ENCODE assay signal across 8 cellular contexts in the genomic region with DNA sequence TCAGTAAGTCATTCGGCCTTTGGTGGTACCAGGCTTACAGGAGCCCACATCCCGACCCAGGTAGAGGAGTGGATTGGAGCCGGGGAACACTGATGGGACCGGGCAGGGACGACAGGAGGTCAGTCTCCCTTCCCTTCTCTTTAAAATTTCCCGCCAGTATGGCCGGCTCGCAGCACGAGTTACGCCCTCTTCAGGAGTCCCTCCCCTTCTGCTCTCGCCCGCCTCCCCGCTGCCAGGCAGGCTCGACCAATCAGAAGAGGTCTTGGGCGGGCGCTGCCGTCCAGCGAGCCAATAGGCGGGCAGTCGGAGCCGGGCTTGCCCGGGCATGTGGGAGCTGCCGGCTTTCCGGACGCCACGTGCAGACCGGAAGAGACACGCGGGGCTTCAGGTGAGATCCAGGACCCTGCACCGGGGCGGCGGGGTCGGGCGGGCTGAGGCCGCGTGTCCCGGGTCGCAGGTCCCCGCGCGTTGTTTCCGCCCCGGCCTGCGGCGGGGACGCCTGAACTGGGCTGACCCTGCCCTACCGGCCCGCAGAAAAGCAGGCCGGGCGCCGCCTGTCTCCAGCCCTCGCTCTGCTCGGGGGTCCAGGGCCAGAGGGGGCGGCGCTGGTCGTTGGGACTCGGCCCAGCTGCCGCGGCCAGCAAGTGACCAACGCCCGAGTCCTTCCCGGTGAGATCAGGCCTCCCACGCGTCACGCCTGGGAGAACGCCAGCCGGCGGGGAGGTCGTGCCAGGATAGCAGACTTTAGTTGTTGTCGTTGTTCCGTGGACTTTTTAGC. TPM values are rescaled to one million over a fixed set of nuclear protein-coding genes. Genes with fewer than 3 reads are reported as not detected.
DNase-seq lines count a peak whose midpoint lies in the region; ATAC-seq, FAIRE-seq and TF ChIP-seq lines count a peak whose summit lies in the region.

A gene with protein sequence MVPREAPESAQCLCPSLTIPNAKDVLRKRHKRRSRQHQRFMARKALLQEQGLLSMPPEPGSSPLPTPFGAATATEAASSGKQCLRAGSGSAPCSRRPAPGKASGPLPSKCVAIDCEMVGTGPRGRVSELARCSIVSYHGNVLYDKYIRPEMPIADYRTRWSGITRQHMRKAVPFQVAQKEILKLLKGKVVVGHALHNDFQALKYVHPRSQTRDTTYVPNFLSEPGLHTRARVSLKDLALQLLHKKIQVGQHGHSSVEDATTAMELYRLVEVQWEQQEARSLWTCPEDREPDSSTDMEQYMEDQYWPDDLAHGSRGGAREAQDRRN (plus strand): TSS at position 346 of the 778 bp plus-strand sequence. CDS start 4,870 bp downstream, outside the sequence.

- peak within 1 kb of the TSS; percentile 82 to 99 (median 97) for H3K4me3 ChIP-seq in keratinocyte (ENCODE audit: control insufficient read depth in 2 of 3, extremely low read depth in 1 of 3, insufficient read depth in 2 of 3, low read depth in 1 of 3, low read length in 3 of 3)

- H3K27me3 ChIP-seq in keratinocyte (ENCODE audit: control insufficient read depth, extremely low read depth, insufficient read depth, low read length), result no peaks in the 10 kb centered on the region

- peak within 1 kb of the TSS; percentile 100 for H3K4me2 ChIP-seq in keratinocyte (ENCODE audit: control insufficient read depth, extremely low read depth, insufficient read depth, low read depth, low read length)

- H3K9ac ChIP-seq in keratinocyte (ENCODE audit: control insufficient read depth, extremely low read depth, insufficient read depth, low read length), result peak within 1 kb of the TSS; percentile 99

- peaks cover 15 to 21% of the 10 kb centered on the region in 2 experiments for H3K36me3 ChIP-seq in keratinocyte (ENCODE audit: control insufficient read depth in 2 of 2, extremely low read depth in 1 of 2, insufficient read depth in 2 of 2, low read length in 2 of 2)

- no peak for TF ChIP-seq CTCF in keratinocyte (optimal IDR thresholded peaks at IDR 0.05 in 1 of 3, IDR thresholded peaks at IDR 0.05 in 1 of 3, conservative IDR thresholded peaks at IDR 0.05 in 1 of 3; ENCODE audit: extremely low read depth in 1 of 3, insufficient read depth in 2 of 3, low read length in 3 of 3)

- DNase-seq in Ammon's horn (ENCODE audit: low spot score), result peak; percentile 98
- DNase-seq in NCI-H460 (ENCODE audit: extremely low read depth, low read depth), result peak; percentile 96
- DNase-seq in cerebellar cortex (ENCODE audit: low spot score), result peak; percentile 96
- peak; percentile 83 for DNase-seq in keratinocyte (ENCODE audit: low read depth, low spot score)
- DNase-seq in stimulated activated CD4-positive, alpha-beta T cell treated with anti-CD3 and anti-CD28 coated beads, Interleukin-12 subunit alpha, Interleukin-12 subunit beta, amount 100 ng/mL, for 48 hours (ENCODE audit: low read depth in 2 of 3, low spot score in 1 of 3), result peak; percentile 85 to 94 (median 92)

- peaks cover 26% of the 10 kb centered on the region for H4K20me1 ChIP-seq in keratinocyte (ENCODE audit: control insufficient read depth, extremely low read depth, insufficient read depth, low read length)

- ATAC-seq in HG03432 (IDR thresholded peaks at IDR 0.05; ENCODE audit: unreplicated experiment), result peak; percentile 96
- peak; percentile 87 to 90 for ATAC-seq in activated CD4-positive, CD25-positive, alpha-beta regulatory T cell treated with anti-CD3 and anti-CD28 coated beads, Interleukin-2, amount 50 U/mL, for 24 hours

- peaks cover 22% of the 10 kb centered on the region for H3K4me1 ChIP-seq in keratinocyte (ENCODE audit: control insufficient read depth, extremely low read depth, insufficient read depth, low read length)

- peaks cover 6% of the 10 kb centered on the region for H3K9me1 ChIP-seq in keratinocyte (ENCODE audit: control insufficient read depth, extremely low read depth, insufficient read depth, low read length)

- dilution Hi-C loops in keratinocyte (cut with MboI; ENCODE audit: extremely low pct_ligation_motif_present, low sequenced_read_pairs), result no loop called here

- peak within 1 kb of the TSS; percentile 95 for H2AFZ ChIP-seq in keratinocyte (ENCODE audit: control insufficient read depth, low read length)

- H3K27ac ChIP-seq in keratinocyte (ENCODE audit: control insufficient read depth, insufficient read depth, low read length), result peak within 1 kb of the TSS; percentile 98

- peaks cover 45% of the 10 kb centered on the region for H3K79me2 ChIP-seq in keratinocyte (ENCODE audit: control insufficient read depth, insufficient read depth, low read length)

- TF ChIP-seq POLR2A in GM19193 (IDR thresholded peaks at IDR 0.05; ENCODE audit: extremely low read depth, insufficient read depth, insufficient read length), result peak; percentile 81

- no peaks in the 10 kb centered on the region for H3K9me3 ChIP-seq in keratinocyte (ENCODE audit: control insufficient read depth, low read depth, low read length)

- FAIRE-seq in keratinocyte (lab: Jason Lieb, UNC), result no peak

RNA-seq across cellular contexts. Expression of the gene that starts here (rescaled TPM):
- total RNA-seq in NCI-H460 (2014; rRNA removed; shearing (Covaris generic)), result 76.7 and 80.5 TPM in 2 replicates
- 77.7 and 90.6 TPM in 2 replicates for polyA plus RNA-seq in NCI-H460 (2014; cell fraction: nucleus; rRNA removed)
- polyA plus RNA-seq in keratinocyte, result 27.5 to 28.2 TPM (median 27.7 TPM) in 3 replicates
- 16.4 TPM for polyA plus RNA-seq in keratinocyte (2011; ENCODE audit: low read depth)
- polyA plus RNA-seq in keratinocyte (2011; cell fraction: cytosol; rRNA removed), result 18.2 and 20.9 TPM in 2 replicates
- 34.6 and 35.1 TPM in 2 replicates for polyA plus RNA-seq in keratinocyte (2011; cell fraction: nucleus; rRNA removed)
- polyA plus RNA-seq in keratinocyte (2012; ENCODE audit: low replicate concordance), result 21.1 and 27.8 TPM in 2 replicates
- polyA minus RNA-seq in keratinocyte, result 32.1 to 64.2 TPM (median 35.7 TPM) in 3 replicates
- 51.6 TPM for polyA minus RNA-seq in keratinocyte (2011; cell fraction: cytosol; rRNA and poly(A)+ RNA removed)
- polyA minus RNA-seq in keratinocyte (2011; cell fraction: nucleus; rRNA and poly(A)+ RNA removed), result 28.2 and 30.8 TPM in 2 replicates

Comparison
In these comparisons a context has a peak if more than half of its experiments do, and no peak if none do; other contexts are left out.
1. Peak in every context shown above with its lines: DNase-seq, ATAC-seq, H3K4me3 ChIP-seq and H3K27ac ChIP-seq.